Comparison of ENCODE assay signal across 9 cellular contexts in genomic region chr17:43025766-43026537, GRCh38. TPM values are rescaled to one million over a fixed set of nuclear protein-coding genes. Genes with fewer than 3 reads are reported as not detected.
DNase-seq lines count a peak whose midpoint lies in the region; ATAC-seq and TF ChIP-seq lines count a peak whose summit lies in the region.
"Had no signal": no experiment of that assay in that cellular context is flagged by ENCODE, and none has a peak within 500 bp of the region (broad histone marks: within the 10 kb centered on the region; RNA-seq: fewer than 3 reads in every experiment).

No MANE protein-coding gene starts in this region.

- ATAC-seq in WTC11 (no peak), GM21528 (IDR thresholded peaks at IDR 0.05; ENCODE audit: low FRiP score, unreplicated experiment) (no peak)
- ATAC-seq in stimulated activated memory B cell treated with anti-CD40 and anti-IgM and Interleukin-4, amounts not matched to agents 10 μg/mL and 1 μg/mL and 100 μg/mL, for 72 hours, result no peak
- no peak for ATAC-seq in activated CD4-positive, CD25-positive, alpha-beta regulatory T cell treated with anti-CD3 and anti-CD28 coated beads, Interleukin-2, amount 50 U/mL, for 24 hours

- peaks cover 11% of the 10 kb centered on the region for H3K27me3 Mint-ChIP-seq in T-helper 1 cell treated with Interleukin-12 subunit alpha and Interleukin-12 subunit beta and Interleukin-4 antibody, amounts not matched to agents 30 μg/mL and 1 μg/mL, for 36 hours (ENCODE audit: low read depth)
- H3K27me3 Mint-ChIP-seq in WTC11 (ENCODE audit: low read depth), result peaks cover 3% of the 10 kb centered on the region; the same call in 1 of the 2 replicates
- no peaks in the 10 kb centered on the region for H3K27me3 Mint-ChIP-seq in stimulated activated memory B cell treated with anti-CD40 and anti-IgM and Interleukin-4, amounts not matched to agents 10 μg/mL and 1 μg/mL and 100 μg/mL, for 72 hours

- H3K4me1 Mint-ChIP-seq in T-helper 1 cell treated with Interleukin-12 subunit alpha and Interleukin-12 subunit beta and Interleukin-4 antibody, amounts not matched to agents 30 μg/mL and 1 μg/mL, for 36 hours (ENCODE audit: low read depth), result peaks cover 8% of the 10 kb centered on the region
- H3K4me1 Mint-ChIP-seq in WTC11, result peaks cover 41% of the 10 kb centered on the region
- peaks cover 19% of the 10 kb centered on the region for H3K4me1 Mint-ChIP-seq in stimulated activated memory B cell treated with anti-CD40 and anti-IgM and Interleukin-4, amounts not matched to agents 10 μg/mL and 1 μg/mL and 100 μg/mL, for 72 hours

- CTCF ChIA-PET in WTC11 (lab: Charles Lee), result interaction anchor here (0.6 to 3.0 kb wide), 3 partner anchors 15 to 508 kb away, joined by 3 to 45 read pairs (median 3); no protein-coding TSS in a partner anchor

- H3K36me3 ChIP-seq in iPS-15b (ENCODE audit: control insufficient read depth, insufficient read depth, low read length), result peaks cover 16% of the 10 kb centered on the region
- H3K36me3 ChIP-seq in Peyer's patch, result no peaks in the 10 kb centered on the region

- DNase-seq in T-helper 1 cell (no peak), WTC11 (ENCODE audit: low spot score) (no peak), Peyer's patch (no peak)

- no peak overlapping the region for H3K27ac Mint-ChIP-seq in T-helper 1 cell treated with Interleukin-12 subunit alpha and Interleukin-12 subunit beta and Interleukin-4 antibody, amounts not matched to agents 30 μg/mL and 1 μg/mL, for 36 hours
- H3K27ac Mint-ChIP-seq in WTC11, result no peak overlapping the region
- H3K27ac Mint-ChIP-seq in stimulated activated memory B cell treated with anti-CD40 and anti-IgM and Interleukin-4, amounts not matched to agents 10 μg/mL and 1 μg/mL and 100 μg/mL, for 72 hours, result peak overlapping the region; percentile 71

- H3K9me3 Mint-ChIP-seq in T-helper 1 cell treated with Interleukin-12 subunit alpha and Interleukin-12 subunit beta and Interleukin-4 antibody, amounts not matched to agents 30 μg/mL and 1 μg/mL, for 36 hours, result no peaks in the 10 kb centered on the region
- no peaks in the 10 kb centered on the region for H3K9me3 Mint-ChIP-seq in WTC11
- no peaks in the 10 kb centered on the region for H3K9me3 Mint-ChIP-seq in stimulated activated memory B cell treated with anti-CD40 and anti-IgM and Interleukin-4, amounts not matched to agents 10 μg/mL and 1 μg/mL and 100 μg/mL, for 72 hours

- no peak for TF ChIP-seq POLR2A in Peyer's patch (IDR thresholded peaks at IDR 0.05)

- H3K9ac ChIP-seq in iPS-15b (ENCODE audit: low read depth, low read length), result no peak overlapping the region

- no peaks in the 10 kb centered on the region for H3K9me3 ChIP-seq in iPS-15b (ENCODE audit: control insufficient read depth, insufficient read depth, low read length)
- no peaks in the 10 kb centered on the region for H3K9me3 ChIP-seq in Peyer's patch

- H3K4me1 ChIP-seq in iPS-15b (ENCODE audit: control insufficient read depth, insufficient read depth, low read length) (peaks cover 12% of the 10 kb centered on the region), Peyer's patch (peaks cover 0 to 13% (median 5%) of the 10 kb centered on the region in 4 donors)

- H3K27me3 ChIP-seq in iPS-15b (ENCODE audit: control insufficient read depth, insufficient read depth, low read length), result no peaks in the 10 kb centered on the region
- no peaks in the 10 kb centered on the region for H3K27me3 ChIP-seq in Peyer's patch

- TF ChIP-seq CTCF in WTC11 (IDR thresholded peaks at IDR 0.05) (no peak), Peyer's patch (IDR thresholded peaks at IDR 0.05) (no peak)

- H3K36me3 Mint-ChIP-seq in T-helper 1 cell treated with Interleukin-12 subunit alpha and Interleukin-12 subunit beta and Interleukin-4 antibody, amounts not matched to agents 30 μg/mL and 1 μg/mL, for 36 hours (ENCODE audit: low read depth), result no peaks in the 10 kb centered on the region
- peaks cover 9% of the 10 kb centered on the region for H3K36me3 Mint-ChIP-seq in WTC11
- no peaks in the 10 kb centered on the region for H3K36me3 Mint-ChIP-seq in stimulated activated memory B cell treated with anti-CD40 and anti-IgM and Interleukin-4, amounts not matched to agents 10 μg/mL and 1 μg/mL and 100 μg/mL, for 72 hours

- POLR2A ChIA-PET in WTC11 (lab: Charles Lee), result interaction anchor here (0.6 to 0.9 kb wide), 2 partner anchors 12 to 289 kb away, joined by 3 read pairs; no protein-coding TSS in a partner anchor

- H3K27ac ChIP-seq in Peyer's patch, result peak overlapping the region in 1 of 4 donors; percentile 74
- H3K27ac ChIP-seq: VCaP had no signal

- peak overlapping the region; percentile 75 for H3K4me3 Mint-ChIP-seq in T-helper 1 cell treated with Interleukin-12 subunit alpha and Interleukin-12 subunit beta and Interleukin-4 antibody, amounts not matched to agents 30 μg/mL and 1 μg/mL, for 36 hours
- H3K4me3 Mint-ChIP-seq in WTC11, result peak overlapping the region; percentile 85
- peak overlapping the region; percentile 64 for H3K4me3 Mint-ChIP-seq in stimulated activated memory B cell treated with anti-CD40 and anti-IgM and Interleukin-4, amounts not matched to agents 10 μg/mL and 1 μg/mL and 100 μg/mL, for 72 hours

- H3K4me3 ChIP-seq in iPS-15b (ENCODE audit: low read depth, low read length), result peak overlapping the region; percentile 69
- no peak overlapping the region for H3K4me3 ChIP-seq in Peyer's patch

TF ChIP-seq in WTC11, 78 proteins besides CTCF, POLR2A, EP300 and RAD21:
- no peak for TF ChIP-seq ZNF121 (CRISPR knock-in tag; IDR thresholded peaks at IDR 0.05)
- TF ChIP-seq ZNF219 (CRISPR knock-in tag; IDR thresholded peaks at IDR 0.05; ENCODE audit: borderline replicate concordance), result no peak

RNA-seq across cellular contexts. Expression of gene RND2, which starts 0.9 kb away (rescaled TPM):
- total RNA-seq in WTC11 (2021) (46.9 to 51.8 TPM (median 50.2 TPM) in 3 replicates), Peyer's patch (1 to 10 TPM in 1 of 4 donors, under 1 TPM in 3; 0.27 to 1.7 (median 0.32) TPM)

RNA-seq across cellular contexts. Expression of gene VAT1, which starts 3.8 kb away (rescaled TPM):
- 291 to 298 TPM (median 296 TPM) in 3 replicates for total RNA-seq in WTC11 (2021)
- total RNA-seq in Peyer's patch, result 10 to 100 TPM; 52.8 to 97.8 (median 71.5) TPM

RNA-seq across cellular contexts. Expression of gene IFI35, which starts 19.4 kb away (rescaled TPM):
- 3.0 to 4.7 TPM (median 3.8 TPM) in 3 replicates for total RNA-seq in WTC11 (2021)
- 10 to 100 TPM; 60.1 to 85.8 (median 73.4) TPM for total RNA-seq in Peyer's patch

RNA-seq across cellular contexts. Expression of gene RPL27, which starts 27.7 kb away (rescaled TPM):
- total RNA-seq in WTC11 (2021) (1,391 to 1,553 TPM (median 1,518 TPM) in 3 replicates), Peyer's patch (1,000 to 10,000 TPM in 1 of 4 donors, 100 to 1,000 TPM in 3; 331 to 1,066 (median 442) TPM)

RNA-seq across cellular contexts. Expression of gene RUNDC1, which starts 45.6 kb away (rescaled TPM):
- total RNA-seq in WTC11 (2021) (12.2 to 14.2 TPM (median 12.7 TPM) in 3 replicates), Peyer's patch (10 to 100 TPM; 17.2 to 37.3 (median 26.9) TPM)

Comparison
In these comparisons a context has a peak if more than half of its experiments do, and no peak if none do; other contexts are left out.
1. RNA of gene RND2, which starts 0.9 kb away (total RNA-seq): 46.9 to 51.8 TPM in WTC11; 0.27 to 1.7 TPM in Peyer's patch; every median in the first group is over 10 times any median in the second.
2. RNA of gene IFI35, which starts 19.4 kb away (total RNA-seq): 60.1 to 85.8 TPM in Peyer's patch; 3.0 to 4.7 TPM in WTC11; every median in the first group is over 10 times any median in the second.
3. Peak in every context shown above with its lines, with median percentiles within 50 percentile points of each other: H3K4me3 Mint-ChIP-seq.